Comparison of ENCODE assay signal across 17 cellular contexts in genomic region chr2:235439959-235440662, GRCh38.
"Had no signal": no experiment of that assay in that cellular context is flagged by ENCODE, and none has a peak within 500 bp of the region (broad histone marks: within the 10 kb centered on the region; RNA-seq: fewer than 3 reads in every experiment).

No MANE protein-coding gene starts in this region.

- H3K4me3 ChIP-seq: esophagus muscularis mucosa, gastrocnemius medialis, heart right ventricle, left ventricle myocardium inferior, lower lobe of right lung, right atrium auricular region, suprapubic skin, thyroid gland, uterus had no signal

- H3K36me3 ChIP-seq: esophagus muscularis mucosa, gastrocnemius medialis, heart right ventricle, left ventricle myocardium inferior, lower lobe of right lung, right atrium auricular region, suprapubic skin, thyroid gland, uterus had no signal

- ATAC-seq: gastrocnemius medialis, heart right ventricle had no signal

- H3K27me3 ChIP-seq: esophagus muscularis mucosa, gastrocnemius medialis, right atrium auricular region, thyroid gland, uterus had no signal

- H3K4me1 ChIP-seq: esophagus muscularis mucosa, gastrocnemius medialis, heart right ventricle, left ventricle myocardium inferior, lower lobe of right lung, right atrium auricular region, suprapubic skin, thyroid gland, uterus had no signal

- FAIRE-seq: small intestine had no signal

- H3K9me3 ChIP-seq: esophagus muscularis mucosa, gastrocnemius medialis, left ventricle myocardium inferior, lower lobe of right lung, right atrium auricular region, suprapubic skin, thyroid gland, uterus had no signal

- DNase-seq: effector memory CD4-positive, alpha-beta T cell; gastrocnemius medialis; heart right ventricle; islet precursor cell; left ventricle myocardium inferior; lower lobe of right lung; mesenchymal stem cell; naive B cell; small intestine; stimulated activated CD4-positive, alpha-beta T cell treated with anti-CD3 and anti-CD28 coated beads, Interleukin-12 subunit alpha, Interleukin-12 subunit beta, amount 100 ng/mL, for 4 hours; stimulated activated naive CD4-positive, alpha-beta T cell treated with Interleukin-2 at 50 U/mL for 16 hours; thyroid gland; uterus had no signal

- H3K27ac ChIP-seq: epithelial cell of prostate, esophagus muscularis mucosa, gastrocnemius medialis, heart right ventricle, left ventricle myocardium inferior, lower lobe of right lung, right atrium auricular region, suprapubic skin, thyroid gland, uterus had no signal
